Comparison of ENCODE assay signal across 10 cellular contexts in the genomic region with DNA sequence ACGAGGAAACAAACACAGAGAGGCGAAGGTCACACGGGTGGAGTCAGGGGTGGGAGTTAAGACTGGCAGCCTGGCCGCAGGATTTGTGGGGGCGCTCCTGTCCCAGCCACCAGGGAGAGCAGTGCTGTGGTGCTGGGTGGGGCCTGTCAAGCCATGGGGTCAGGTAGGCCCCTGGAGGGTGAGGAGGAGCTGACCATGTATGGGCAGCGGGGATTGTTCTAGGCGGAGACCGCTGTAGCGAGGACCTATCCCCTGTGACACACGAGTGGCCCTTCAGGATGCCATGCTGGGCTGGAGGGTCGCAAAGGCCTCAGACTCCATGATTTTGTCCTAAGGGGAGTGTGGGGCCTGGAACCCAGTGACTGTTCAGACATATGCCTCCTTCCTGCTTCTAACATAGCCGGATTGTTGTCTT. TPM values are rescaled to one million over a fixed set of nuclear protein-coding genes. Genes with fewer than 3 reads are reported as not detected.
A peak's percentile ranks its signal among the peaks of the same experiment; 100 is the strongest.
DNase-seq lines count a peak whose midpoint lies in the region; ATAC-seq, FAIRE-seq and TF ChIP-seq lines count a peak whose summit lies in the region.
"Had no signal": no experiment of that assay in that cellular context is flagged by ENCODE, and none has a peak within 500 bp of the region (broad histone marks: within the 10 kb centered on the region; RNA-seq: fewer than 3 reads in every experiment).

No MANE protein-coding gene starts in this region.

- peak overlapping the region; percentile 21; the same call in 1 of the 2 replicates for H2BK15ac ChIP-seq in H1 (ENCODE audit: low read length)

- H3K36me3 ChIP-seq in NT2/D1 (ENCODE audit: insufficient read depth, insufficient read length, low read length) (peaks cover 21% of the 10 kb centered on the region), H1 (ENCODE audit: control insufficient read depth in 2 of 4, insufficient read depth in 4 of 4, low read length in 3 of 4) (peaks cover 0 to 3% (median 0%) of the 10 kb centered on the region in 4 experiments; a peak in 1 of 8 replicates), trophoblast cell (ENCODE audit: control insufficient read depth in 1 of 2, insufficient read depth in 2 of 2, low read length in 2 of 2) (peaks cover 12 to 13% of the 10 kb centered on the region in 2 experiments)

- H3K27me3 Mint-ChIP-seq in activated CD4-positive, alpha-beta T cell treated with anti-CD3 and anti-CD28 coated beads for 36 hours = no peaks in the 10 kb centered on the region

- H3K9me3 ChIP-seq in NT2/D1 (ENCODE audit: insufficient read depth, low read length) = no peaks in the 10 kb centered on the region
- H3K9me3 ChIP-seq in H1 (ENCODE audit: insufficient read depth in 2 of 2, low read depth in 1 of 2, low read length in 1 of 2) = no peaks in the 10 kb centered on the region
- no peaks in the 10 kb centered on the region for H3K9me3 ChIP-seq in trophoblast cell (ENCODE audit: insufficient read depth, low read depth, low read length)

- H3K27ac ChIP-seq in H1 (ENCODE audit: low read depth, low read length) (no peak overlapping the region), trophoblast cell (ENCODE audit: low read depth, low read length) (no peak overlapping the region)

- H4K91ac ChIP-seq in H1 (replicated peaks; ENCODE audit: insufficient read length, low read length) (peak overlapping the region; percentile 29), trophoblast cell (ENCODE audit: low read depth, low read length) (peak overlapping the region; percentile 8)

- intact Hi-C loops in activated CD4-positive, alpha-beta T cell treated with anti-CD3 and anti-CD28 coated beads for 36 hours (cut with DNase I, micrococcal nuclease) = loop anchor here (1.0 to 10.0 kb wide), 8 partner anchors 371 to 813 kb away; partner anchors contain the start of genes ADSL (in 1 of the 2) and GRAP2 (in 1 of the 2)

- TF ChIP-seq RAD21 in H1 (IDR thresholded peaks at IDR 0.05 in 1 of 2, conservative IDR thresholded peaks at IDR 0.05 in 1 of 2; ENCODE audit: low read depth in 2 of 2, low read length in 2 of 2) = no peak

- peaks cover 22% of the 10 kb centered on the region for H3K4me1 ChIP-seq in NT2/D1 (ENCODE audit: insufficient read depth, insufficient read length)
- peaks cover 15 to 48% (median 28%) of the 10 kb centered on the region in 4 experiments for H3K4me1 ChIP-seq in H1 (replicated peaks in 1 of 4; ENCODE audit: control insufficient read depth in 3 of 4, insufficient read depth in 4 of 4, low read length in 3 of 4)
- H3K4me1 ChIP-seq in trophoblast cell (ENCODE audit: control insufficient read depth in 1 of 2, insufficient read depth in 2 of 2, low read length in 2 of 2) = peaks cover 4 to 13% of the 10 kb centered on the region in 2 experiments

- peak overlapping the region; percentile 73; the same call in 1 of the 2 replicates for H2BK5ac ChIP-seq in H1 (ENCODE audit: low read depth, low read length)
- no peak overlapping the region for H2BK5ac ChIP-seq in trophoblast cell (ENCODE audit: low read depth, low read length, poor library complexity)

- H3K9me3 Mint-ChIP-seq in activated CD4-positive, alpha-beta T cell treated with anti-CD3 and anti-CD28 coated beads for 36 hours (ENCODE audit: low read depth) = no peaks in the 10 kb centered on the region
- H3K9me3 Mint-ChIP-seq: T-helper 1 cell treated with Interleukin-12 subunit alpha and Interleukin-12 subunit beta and Interleukin-4 antibody, amounts not matched to agents 30 μg/mL and 1 μg/mL, for 36 hours had no signal

- no peak overlapping the region for H3K18ac ChIP-seq in H1 (ENCODE audit: extremely low read depth, low read length)
- H3K18ac ChIP-seq in trophoblast cell (ENCODE audit: low read length) = no peak overlapping the region

- 0 out of 2 replicates have a peak overlapping the region, but pooled peaks have one; percentile 27 for H2AK5ac ChIP-seq in H1 (ENCODE audit: low read depth, low read length)
- peak overlapping the region; percentile 28 for H2AK5ac ChIP-seq in trophoblast cell (ENCODE audit: low read length)

- H3K23ac ChIP-seq in H1 (ENCODE audit: insufficient read length) (no peak overlapping the region), trophoblast cell (ENCODE audit: low read length) (no peak overlapping the region)

- H2BK20ac ChIP-seq in H1 (ENCODE audit: low read length) = 0 out of 2 replicates have a peak overlapping the region, but pooled peaks have one; percentile 21

- H3K4me2 ChIP-seq in H1 (ENCODE audit: insufficient read depth in 1 of 2, low read depth in 2 of 2, low read length in 2 of 2) (peak overlapping the region; percentile 48 to 74; a peak in 3 of 4 replicates), trophoblast cell (ENCODE audit: low read length) (no peak overlapping the region)

- FAIRE-seq in H1 (lab: Jason Lieb, UNC) = no peak
- FAIRE-seq: A204.1 had no signal

- H3K27ac Mint-ChIP-seq in activated CD4-positive, alpha-beta T cell treated with anti-CD3 and anti-CD28 coated beads for 36 hours = peak overlapping the region; percentile 78
- H3K27ac Mint-ChIP-seq: T-helper 1 cell treated with Interleukin-12 subunit alpha and Interleukin-12 subunit beta and Interleukin-4 antibody, amounts not matched to agents 30 μg/mL and 1 μg/mL, for 36 hours had no signal

- H4K8ac ChIP-seq in H1 (ENCODE audit: extremely low read depth, insufficient read depth, low read length) (peak overlapping the region; percentile 22), trophoblast cell (ENCODE audit: low read depth, low read length) (peak overlapping the region; percentile 81)

- H3K4me3 ChIP-seq in NT2/D1 (ENCODE audit: insufficient read length, low read depth) (no peak overlapping the region), H1 (ENCODE audit: extremely low read depth in 1 of 4, insufficient read depth in 2 of 4, low read depth in 3 of 4, low read length in 4 of 4) (peak overlapping the region in 1 of 4 experiments; percentile 48; a peak in 1 of 8 replicates), trophoblast cell (ENCODE audit: low read depth, low read length) (no peak overlapping the region)

- H3K79me2 ChIP-seq in H1 (ENCODE audit: control insufficient read depth in 1 of 2, insufficient read depth in 2 of 2, low read length in 2 of 2) = peaks cover 0 to 14% of the 10 kb centered on the region in 2 experiments; a peak in 2 of 4 replicates
- H3K79me2 ChIP-seq in trophoblast cell (ENCODE audit: control insufficient read depth, insufficient read depth, low read length, poor library complexity) = peaks cover 9% of the 10 kb centered on the region

- 0 out of 2 replicates have a peak overlapping the region, but pooled peaks have one; percentile 75 for H2AFZ ChIP-seq in H1 (ENCODE audit: low read length)
- H2AFZ ChIP-seq in trophoblast cell (ENCODE audit: insufficient read depth, low read length, poor library complexity) = peak overlapping the region; percentile 89

- H2BK120ac ChIP-seq in H1 (replicated peaks; ENCODE audit: low read depth, low read length) = peak overlapping the region; percentile 12
- H2BK120ac ChIP-seq in trophoblast cell (ENCODE audit: insufficient read depth, low read length, poor library complexity) = no peak overlapping the region

- WGBS in H1 (ENCODE audit: extremely low coverage in 1 of 2, insufficient coverage in 1 of 2, insufficient read length in 1 of 2, insufficient replicate concordance in 2 of 2, low coverage in 1 of 2, low lambda C conversion rate in 2 of 2, missing lambda C conversion rate in 1 of 2), 2 experiments = 80% methylated on average over 12 of the region's 12 CpGs; no CpG with 5 or more reads in 1 of the 2 experiments
- WGBS in trophoblast cell (ENCODE audit: extremely low coverage, insufficient coverage, insufficient read length) = no CpG with 5 or more reads among the region's 12 CpGs

- H3K14ac ChIP-seq in H1 (ENCODE audit: insufficient read length) (no peak overlapping the region), trophoblast cell (ENCODE audit: low read length) (no peak overlapping the region)

- ATAC-seq in activated CD4-positive, alpha-beta T cell treated with anti-CD3 and anti-CD28 coated beads for 36 hours = no peak

- H4K5ac ChIP-seq in H1 (ENCODE audit: insufficient read length, low read depth, low read length) = no peak overlapping the region

- no peak overlapping the region for H4K12ac ChIP-seq in trophoblast cell (ENCODE audit: low read depth, low read length)

- H3K4me3 Mint-ChIP-seq in activated CD4-positive, alpha-beta T cell treated with anti-CD3 and anti-CD28 coated beads for 36 hours = no peak overlapping the region
- H3K4me3 Mint-ChIP-seq: T-helper 1 cell treated with Interleukin-12 subunit alpha and Interleukin-12 subunit beta and Interleukin-4 antibody, amounts not matched to agents 30 μg/mL and 1 μg/mL, for 36 hours had no signal

- peaks cover 8% of the 10 kb centered on the region for H3K23me2 ChIP-seq in H1 (ENCODE audit: low read depth, low read length)

- H3K27me3 ChIP-seq in NT2/D1 (ENCODE audit: insufficient read depth, insufficient read length) (no peaks in the 10 kb centered on the region), H1 (replicated peaks in 1 of 4; ENCODE audit: control insufficient read depth in 3 of 4, extremely low read depth in 1 of 4, insufficient read depth in 3 of 4, low read length in 3 of 4) (no peaks in the 10 kb centered on the region), trophoblast cell (ENCODE audit: insufficient read depth, low read length) (no peaks in the 10 kb centered on the region)

- H3K4ac ChIP-seq in H1 (replicated peaks; ENCODE audit: insufficient read length, low read depth, low read length) (peak overlapping the region; percentile 95), trophoblast cell (ENCODE audit: low read depth, low read length) (no peak overlapping the region)

- H3K9ac ChIP-seq in NT2/D1 (ENCODE audit: insufficient read length, low read depth) (peak overlapping the region; percentile 76), H1 (replicated peaks in 1 of 4; ENCODE audit: extremely low read depth in 1 of 4, low read depth in 3 of 4, low read length in 3 of 4) (no peak overlapping the region), trophoblast cell (ENCODE audit: low read length) (no peak overlapping the region)

- TF ChIP-seq CTCF in H1 (IDR thresholded peaks at IDR 0.05; ENCODE audit: control extremely low read depth in 1 of 3, insufficient read depth in 1 of 3, low read depth in 1 of 3, low read length in 3 of 3) = peak in 2 of 3 experiments; percentile 12 to 21; a peak in 2 of 4 replicates

- H2BK12ac ChIP-seq in H1 (ENCODE audit: low read depth, low read length) (peak overlapping the region; percentile 91), trophoblast cell (ENCODE audit: low read length) (peak overlapping the region; percentile 8)

- POLR2A ChIA-PET in activated CD4-positive, alpha-beta T cell treated with anti-CD3 and anti-CD28 coated beads for 36 hours (lab: Charles Lee) = interaction anchor here (0.8 to 1.0 kb wide), 3 partner anchors 214 to 502 kb away, joined by 3 read pairs; partner anchors contain the start of gene RPL3
- POLR2A ChIA-PET in H1 (lab: Charles Lee; ENCODE audit: partially characterized antibody) = interaction anchor here (0.5 to 3.6 kb wide), 4 partner anchors 11 to 800 kb away, joined by 3 to 61 read pairs (median 8); partner anchors contain the start of genes ATF4 and RPL3

- peaks cover 27% of the 10 kb centered on the region for H3K36me3 Mint-ChIP-seq in activated CD4-positive, alpha-beta T cell treated with anti-CD3 and anti-CD28 coated beads for 36 hours (ENCODE audit: low read depth)

- no peak for DNase-seq in activated CD4-positive, alpha-beta T cell treated with anti-CD3 and anti-CD28 coated beads for 36 hours
- no peak for DNase-seq in activated CD4-positive, alpha-beta T cell treated with anti-CD3 and anti-CD28 coated beads for 1 hour
- no peak for DNase-seq in NT2/D1 (ENCODE audit: low read depth, low spot score)
- no peak for DNase-seq in H1 (ENCODE audit: low read depth in 1 of 2, low spot score in 2 of 2)
- no peak for DNase-seq in trophoblast cell
- no peak for DNase-seq in NCI-H187 treated with DMSO at 0.1 percent for 48 hours (lab: John Stamatoyannopoulos, UW)
- DNase-seq in DMS153 treated with DMSO at 0.1 percent for 48 hours (lab: John Stamatoyannopoulos, UW; ENCODE audit: unreplicated experiment) = no peak
- DNase-seq in dedifferentiated amniotic fluid mesenchymal stem cell (ENCODE audit: extremely low spot score) = no peak

- CTCF ChIA-PET in activated CD4-positive, alpha-beta T cell treated with anti-CD3 and anti-CD28 coated beads for 36 hours (lab: Charles Lee) = interaction anchor here (0.5 to 2.8 kb wide), 31 partner anchors 15 to 1954 kb away, joined by 3 to 43 read pairs (median 4); partner anchors contain the start of genes LGALS2 and MIEF1
- CTCF ChIA-PET in H1 (lab: Charles Lee; ENCODE audit: partially characterized antibody) = interaction anchor here (0.6 to 21.9 kb wide), 49 partner anchors 12 to 1678 kb away, joined by 3 to 361 read pairs (median 4); partner anchors contain the start of gene MIEF1

- H3K56ac ChIP-seq in H1 (replicated peaks; ENCODE audit: insufficient read length, low read depth, low read length) = no peak overlapping the region

- no peak for TF ChIP-seq EP300 in H1 (IDR thresholded peaks at IDR 0.05; ENCODE audit: borderline replicate concordance in 1 of 2, low read depth in 2 of 2, low read length in 2 of 2)

- H3K4me1 Mint-ChIP-seq in activated CD4-positive, alpha-beta T cell treated with anti-CD3 and anti-CD28 coated beads for 36 hours = peaks cover 35% of the 10 kb centered on the region

- H3K79me1 ChIP-seq in H1 (ENCODE audit: low read depth, low read length) (0 out of 2 replicates have a peak, but pooled peaks cover 3% of the 10 kb centered on the region), trophoblast cell (ENCODE audit: low read length) (peaks cover 5% of the 10 kb centered on the region)

- no peak for TF ChIP-seq POLR2A in H1 (IDR thresholded peaks at IDR 0.05; ENCODE audit: control extremely low read depth in 1 of 2, low read depth in 2 of 2, low read length in 2 of 2)

- peaks cover 3 to 13% of the 10 kb centered on the region in 2 experiments for H4K20me1 ChIP-seq in H1 (replicated peaks in 1 of 2; ENCODE audit: control insufficient read depth in 1 of 2, insufficient read depth in 2 of 2, low read length in 2 of 2)

RNA-seq across cellular contexts. Expression of gene RPS19BP1, which starts 1.6 kb away (rescaled TPM):
- 10 to 100 TPM; 42.8 to 68.8 TPM for total RNA-seq in activated CD4-positive, alpha-beta T cell treated with anti-CD3 and anti-CD28 coated beads for 36 hours
- 77.5 and 77.9 TPM in 2 replicates for total RNA-seq in H1 (2021; fragmentation: NEBNext Ultra II Directional; extraction: Animal tissue kit (Norgen Biotek cat#: 25700))
- 97.9 and 120 TPM in 2 replicates for polyA plus RNA-seq in H1 (2011; rRNA removed)
- 120 TPM for polyA plus RNA-seq in H1 (2011; cell fraction: cytosol; rRNA removed)
- polyA plus RNA-seq in H1 (2011; cell fraction: nucleus; rRNA removed) = 94.6 TPM
- polyA plus RNA-seq in H1 (2012, experiment 1 of 2) = 79.6 to 99.4 TPM (median 89.0 TPM) in 4 replicates
- 100 TPM for polyA plus RNA-seq in H1 (2012, experiment 2 of 2)
- 71.2 TPM for polyA plus RNA-seq in H1 (2013, experiment 1 of 2)
- polyA plus RNA-seq in H1 (2013, experiment 2 of 2) = 71.6 TPM
- 7.8 and 8.1 TPM in 2 replicates for polyA minus RNA-seq in H1 (2011; rRNA and poly(A)+ RNA removed)
- 16.2 TPM for polyA minus RNA-seq in H1 (2011; cell fraction: cytosol; rRNA and poly(A)+ RNA removed)
- 23.8 TPM for polyA minus RNA-seq in H1 (2011; cell fraction: nucleus; rRNA and poly(A)+ RNA removed)
- 87.1 and 87.7 TPM in 2 replicates for polyA plus RNA-seq in trophoblast cell (2013)

RNA-seq across cellular contexts. Expression of gene ATF4, which starts 13.7 kb away (rescaled TPM):
- 100 to 1,000 TPM; 580 to 680 TPM for total RNA-seq in activated CD4-positive, alpha-beta T cell treated with anti-CD3 and anti-CD28 coated beads for 36 hours
- 543 and 553 TPM in 2 replicates for total RNA-seq in H1 (2021; fragmentation: NEBNext Ultra II Directional; extraction: Animal tissue kit (Norgen Biotek cat#: 25700))
- 685 and 704 TPM in 2 replicates for polyA plus RNA-seq in H1 (2011; rRNA removed)
- 868 TPM for polyA plus RNA-seq in H1 (2011; cell fraction: cytosol; rRNA removed)
- polyA plus RNA-seq in H1 (2011; cell fraction: nucleus; rRNA removed) = 703 TPM
- 598 to 685 TPM (median 617 TPM) in 4 replicates for polyA plus RNA-seq in H1 (2012, experiment 1 of 2)
- polyA plus RNA-seq in H1 (2012, experiment 2 of 2) = 699 TPM
- 476 TPM for polyA plus RNA-seq in H1 (2013, experiment 1 of 2)
- 475 TPM for polyA plus RNA-seq in H1 (2013, experiment 2 of 2)
- 314 and 359 TPM in 2 replicates for polyA minus RNA-seq in H1 (2011; rRNA and poly(A)+ RNA removed)
- polyA minus RNA-seq in H1 (2011; cell fraction: cytosol; rRNA and poly(A)+ RNA removed) = 150 TPM
- 255 TPM for polyA minus RNA-seq in H1 (2011; cell fraction: nucleus; rRNA and poly(A)+ RNA removed)
- 602 and 615 TPM in 2 replicates for polyA plus RNA-seq in trophoblast cell (2013)

RNA-seq across cellular contexts. Expression of gene MIEF1, which starts 32.0 kb away (rescaled TPM):
- total RNA-seq in activated CD4-positive, alpha-beta T cell treated with anti-CD3 and anti-CD28 coated beads for 36 hours = 10 to 100 TPM; 43.2 to 44.9 TPM
- 31.4 and 32.7 TPM in 2 replicates for total RNA-seq in H1 (2021; fragmentation: NEBNext Ultra II Directional; extraction: Animal tissue kit (Norgen Biotek cat#: 25700))
- 16.8 and 21.0 TPM in 2 replicates for polyA plus RNA-seq in H1 (2011; rRNA removed)
- polyA plus RNA-seq in H1 (2011; cell fraction: cytosol; rRNA removed) = 16.4 TPM
- 18.5 TPM for polyA plus RNA-seq in H1 (2011; cell fraction: nucleus; rRNA removed)
- polyA plus RNA-seq in H1 (2012, experiment 1 of 2) = 22.0 to 25.2 TPM (median 22.9 TPM) in 4 replicates
- 14.3 TPM for polyA plus RNA-seq in H1 (2012, experiment 2 of 2)
- 18.5 TPM for polyA plus RNA-seq in H1 (2013, experiment 1 of 2)
- 18.4 TPM for polyA plus RNA-seq in H1 (2013, experiment 2 of 2)
- 36.0 and 36.1 TPM in 2 replicates for polyA minus RNA-seq in H1 (2011; rRNA and poly(A)+ RNA removed)
- polyA minus RNA-seq in H1 (2011; cell fraction: cytosol; rRNA and poly(A)+ RNA removed) = 17.9 TPM
- 17.9 TPM for polyA minus RNA-seq in H1 (2011; cell fraction: nucleus; rRNA and poly(A)+ RNA removed)
- 26.5 and 27.5 TPM in 2 replicates for polyA plus RNA-seq in trophoblast cell (2013)

RNA-seq across cellular contexts. Expression of gene CACNA1I, which starts 36.5 kb away (rescaled TPM):
- under 1 TPM; 0.37 to 0.39 TPM for total RNA-seq in activated CD4-positive, alpha-beta T cell treated with anti-CD3 and anti-CD28 coated beads for 36 hours
- total RNA-seq in H1 (2021; fragmentation: NEBNext Ultra II Directional; extraction: Animal tissue kit (Norgen Biotek cat#: 25700)) = 1.2 and 1.3 TPM in 2 replicates
- polyA plus RNA-seq in H1 (2011; rRNA removed) = 0.77 and 1.3 TPM in 2 replicates
- 1.2 TPM for polyA plus RNA-seq in H1 (2011; cell fraction: cytosol; rRNA removed)
- polyA plus RNA-seq in H1 (2011; cell fraction: nucleus; rRNA removed) = 7.1 TPM
- polyA plus RNA-seq in H1 (2012, experiment 1 of 2) = 0.91 to 1.4 TPM (median 1.2 TPM) in 4 replicates
- 0.71 TPM for polyA plus RNA-seq in H1 (2012, experiment 2 of 2)
- polyA plus RNA-seq in H1 (2013, experiment 1 of 2) = 1.3 TPM
- 1.3 TPM for polyA plus RNA-seq in H1 (2013, experiment 2 of 2)
- polyA minus RNA-seq in H1 (2011; rRNA and poly(A)+ RNA removed) = 1.00 and 1.3 TPM in 2 replicates
- polyA minus RNA-seq in H1 (2011; cell fraction: cytosol; rRNA and poly(A)+ RNA removed) = 0.95 TPM
- polyA minus RNA-seq in H1 (2011; cell fraction: nucleus; rRNA and poly(A)+ RNA removed) = 1.6 TPM
- polyA plus RNA-seq in trophoblast cell (2013) = 0.08 and 0.10 TPM in 2 replicates
